1 cellular context compared by ENCODE assay signal in genomic region chr7:139092090-139092796, GRCh38.
TF ChIP-seq lines count a peak whose summit lies in the region.

No MANE protein-coding gene starts in this region.

TF ChIP-seq in HepG2, 621 proteins besides CTCF, POLR2A, EP300 and RAD21:
- TF ChIP-seq ZBTB7A (CRISPR knock-in tag; IDR thresholded peaks at IDR 0.05) = no peak
- no peak for TF ChIP-seq ELF3 (CRISPR knock-in tag; IDR thresholded peaks at IDR 0.05)
